ENCODE assay signal across 5 cellular contexts in the genomic region with DNA sequence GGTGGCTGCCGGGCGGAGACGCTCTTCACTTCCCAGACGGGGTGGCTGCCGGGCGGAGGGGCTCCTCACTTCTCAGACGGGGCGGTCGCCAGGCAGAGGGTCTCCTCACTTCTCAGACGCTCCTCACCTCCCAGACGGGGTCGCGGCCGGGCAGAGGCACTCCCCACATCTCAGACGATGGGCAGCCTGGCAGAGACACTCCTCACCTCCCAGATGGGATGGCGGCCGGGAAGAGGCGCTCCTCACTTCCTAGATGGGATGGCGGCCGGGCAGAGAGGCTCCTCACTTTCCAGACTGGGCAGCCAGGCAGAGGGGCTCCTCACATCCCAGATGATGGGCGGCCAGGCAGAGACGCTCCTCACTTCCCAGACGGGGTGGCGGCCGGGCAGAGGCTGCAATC. TPM values are rescaled to one million over a fixed set of nuclear protein-coding genes. Genes with fewer than 3 reads are reported as not detected.
"Had no signal": no experiment of that assay in that cellular context is flagged by ENCODE, and none has a peak within 500 bp of the region (broad histone marks: within the 10 kb centered on the region; RNA-seq: fewer than 3 reads in every experiment).

No MANE protein-coding gene starts in this region.

RNA-seq across cellular contexts. Expression of a gene that starts 28.4 kb away (rescaled TPM):
- total RNA-seq: GM23248, H1, H4, H9 had no signal
- polyA plus RNA-seq: GM23248, GM23338 had no signal

RNA-seq across cellular contexts. Expression of a gene that starts 56.4 kb away (rescaled TPM):
- total RNA-seq: GM23248 had no signal
- polyA plus RNA-seq: GM23248 had no signal
